ENCODE assay signal across 1 cellular context in the genomic region with DNA sequence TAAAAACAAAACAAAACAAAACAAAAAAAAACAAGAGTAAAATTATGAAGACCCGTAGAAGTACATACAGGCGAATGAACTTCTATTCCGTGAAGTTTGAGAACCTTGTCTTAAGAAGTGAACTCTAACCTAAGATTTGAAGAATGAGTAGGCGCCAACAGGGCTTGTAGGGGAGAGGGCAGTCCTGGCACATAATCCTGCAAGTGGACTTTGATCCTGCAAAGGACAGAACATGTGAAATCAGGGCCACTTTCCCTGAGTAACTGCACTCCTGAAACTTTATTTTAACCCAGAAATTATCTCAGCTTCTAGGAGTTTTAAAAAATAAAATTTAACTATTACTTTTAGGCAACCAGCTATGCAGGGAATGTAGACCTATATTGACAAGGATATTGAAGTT.
TF ChIP-seq lines count a peak whose summit lies in the region.

No MANE protein-coding gene starts in this region.

TF ChIP-seq in HCT116, 20 proteins besides CTCF, POLR2A, EP300 and RAD21 (continued from another document):
- TF ChIP-seq, protein P1, sequence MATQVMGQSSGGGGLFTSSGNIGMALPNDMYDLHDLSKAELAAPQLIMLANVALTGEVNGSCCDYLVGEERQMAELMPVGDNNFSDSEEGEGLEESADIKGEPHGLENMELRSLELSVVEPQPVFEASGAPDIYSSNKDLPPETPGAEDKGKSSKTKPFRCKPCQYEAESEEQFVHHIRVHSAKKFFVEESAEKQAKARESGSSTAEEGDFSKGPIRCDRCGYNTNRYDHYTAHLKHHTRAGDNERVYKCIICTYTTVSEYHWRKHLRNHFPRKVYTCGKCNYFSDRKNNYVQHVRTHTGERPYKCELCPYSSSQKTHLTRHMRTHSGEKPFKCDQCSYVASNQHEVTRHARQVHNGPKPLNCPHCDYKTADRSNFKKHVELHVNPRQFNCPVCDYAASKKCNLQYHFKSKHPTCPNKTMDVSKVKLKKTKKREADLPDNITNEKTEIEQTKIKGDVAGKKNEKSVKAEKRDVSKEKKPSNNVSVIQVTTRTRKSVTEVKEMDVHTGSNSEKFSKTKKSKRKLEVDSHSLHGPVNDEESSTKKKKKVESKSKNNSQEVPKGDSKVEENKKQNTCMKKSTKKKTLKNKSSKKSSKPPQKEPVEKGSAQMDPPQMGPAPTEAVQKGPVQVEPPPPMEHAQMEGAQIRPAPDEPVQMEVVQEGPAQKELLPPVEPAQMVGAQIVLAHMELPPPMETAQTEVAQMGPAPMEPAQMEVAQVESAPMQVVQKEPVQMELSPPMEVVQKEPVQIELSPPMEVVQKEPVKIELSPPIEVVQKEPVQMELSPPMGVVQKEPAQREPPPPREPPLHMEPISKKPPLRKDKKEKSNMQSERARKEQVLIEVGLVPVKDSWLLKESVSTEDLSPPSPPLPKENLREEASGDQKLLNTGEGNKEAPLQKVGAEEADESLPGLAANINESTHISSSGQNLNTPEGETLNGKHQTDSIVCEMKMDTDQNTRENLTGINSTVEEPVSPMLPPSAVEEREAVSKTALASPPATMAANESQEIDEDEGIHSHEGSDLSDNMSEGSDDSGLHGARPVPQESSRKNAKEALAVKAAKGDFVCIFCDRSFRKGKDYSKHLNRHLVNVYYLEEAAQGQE (IDR thresholded peaks at IDR 0.05; ENCODE audit: low read depth): no peak
- TF ChIP-seq CBX3 (IDR thresholded peaks at IDR 0.05; ENCODE audit: low read depth): no peak
- no peak for TF ChIP-seq EZH2phosphoT487 (IDR thresholded peaks at IDR 0.05; ENCODE audit: borderline replicate concordance)
- TF ChIP-seq SRF (IDR thresholded peaks at IDR 0.05; ENCODE audit: low read depth): no peak
- TF ChIP-seq, protein P2, sequence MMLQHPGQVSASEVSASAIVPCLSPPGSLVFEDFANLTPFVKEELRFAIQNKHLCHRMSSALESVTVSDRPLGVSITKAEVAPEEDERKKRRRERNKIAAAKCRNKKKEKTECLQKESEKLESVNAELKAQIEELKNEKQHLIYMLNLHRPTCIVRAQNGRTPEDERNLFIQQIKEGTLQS (IDR thresholded peaks at IDR 0.05): no peak
- no peak for TF ChIP-seq POLR2AphosphoS5 (IDR thresholded peaks at IDR 0.05; ENCODE audit: low read depth, low read length)
- TF ChIP-seq, protein P3, sequence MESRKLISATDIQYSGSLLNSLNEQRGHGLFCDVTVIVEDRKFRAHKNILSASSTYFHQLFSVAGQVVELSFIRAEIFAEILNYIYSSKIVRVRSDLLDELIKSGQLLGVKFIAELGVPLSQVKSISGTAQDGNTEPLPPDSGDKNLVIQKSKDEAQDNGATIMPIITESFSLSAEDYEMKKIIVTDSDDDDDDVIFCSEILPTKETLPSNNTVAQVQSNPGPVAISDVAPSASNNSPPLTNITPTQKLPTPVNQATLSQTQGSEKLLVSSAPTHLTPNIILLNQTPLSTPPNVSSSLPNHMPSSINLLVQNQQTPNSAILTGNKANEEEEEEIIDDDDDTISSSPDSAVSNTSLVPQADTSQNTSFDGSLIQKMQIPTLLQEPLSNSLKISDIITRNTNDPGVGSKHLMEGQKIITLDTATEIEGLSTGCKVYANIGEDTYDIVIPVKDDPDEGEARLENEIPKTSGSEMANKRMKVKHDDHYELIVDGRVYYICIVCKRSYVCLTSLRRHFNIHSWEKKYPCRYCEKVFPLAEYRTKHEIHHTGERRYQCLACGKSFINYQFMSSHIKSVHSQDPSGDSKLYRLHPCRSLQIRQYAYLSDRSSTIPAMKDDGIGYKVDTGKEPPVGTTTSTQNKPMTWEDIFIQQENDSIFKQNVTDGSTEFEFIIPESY (IDR thresholded peaks at IDR 0.05; ENCODE audit: extremely low read depth, insufficient replicate concordance, low read length): no peak
TF ChIP-seq in HCT116: peak in this region for 0.
